1 cellular context compared by ENCODE assay signal in genomic region chr20:62066339-62066982, GRCh38.
TF ChIP-seq lines count a peak whose summit lies in the region.

No MANE protein-coding gene starts in this region.

TF ChIP-seq in SK-N-SH, 30 proteins besides CTCF, POLR2A, EP300 and RAD21 (continued from another document):
- TF ChIP-seq REST (IDR thresholded peaks at IDR 0.05; ENCODE audit: low read depth, low read length) (no peak), FOXJ3 (CRISPR knock-in tag; IDR thresholded peaks at IDR 0.05) (no peak)
TF ChIP-seq in SK-N-SH: peak in this region for 2.
